In genomic region chr17:50114849-50115357, GRCh38 we compare ENCODE assay signal across 6 cellular contexts. TPM values are rescaled to one million over a fixed set of nuclear protein-coding genes. Genes with fewer than 3 reads are reported as not detected.
DNase-seq lines count a peak whose midpoint lies in the region; ATAC-seq and TF ChIP-seq lines count a peak whose summit lies in the region.

No MANE protein-coding gene starts in this region.

- H3K27ac Mint-ChIP-seq in CD14-positive monocyte = no peak overlapping the region

- DNase-seq in CD14-positive monocyte (ENCODE audit: low spot score) = no peak
- DNase-seq in HT1080 (ENCODE audit: low read depth) = peak; percentile 47
- peak; percentile 58 for DNase-seq in hepatic stellate cell (ENCODE audit: low spot score)
- no peak for DNase-seq in lower leg skin (ENCODE audit: low spot score in 2 of 2)

- H3K9me3 ChIP-seq in SU-DHL-6 (ENCODE audit: insufficient read depth, low read length) = no peaks in the 10 kb centered on the region

- H3F3A ChIP-seq in SU-DHL-6 (ENCODE audit: insufficient read depth) = no peaks in the 10 kb centered on the region

- TF ChIP-seq CTCF in CD14-positive monocyte (IDR thresholded peaks at IDR 0.05) = peak; percentile 79
- TF ChIP-seq CTCF in SU-DHL-6 (IDR thresholded peaks at IDR 0.05; ENCODE audit: insufficient read depth, low read length, poor library complexity, severe bottlenecking) = peak; percentile 69
- TF ChIP-seq CTCF in lower leg skin (IDR thresholded peaks at IDR 0.05) = no peak

- no peak overlapping the region for H3K4me3 ChIP-seq in SU-DHL-6 (ENCODE audit: insufficient read depth, low read length, poor library complexity, severe bottlenecking)
- no peak overlapping the region for H3K4me3 ChIP-seq in lower leg skin (ENCODE audit: low read depth, poor library complexity, severe bottlenecking)

- no peak for TF ChIP-seq POLR2A in lower leg skin (IDR thresholded peaks at IDR 0.05)

- H3K27me3 Mint-ChIP-seq in CD14-positive monocyte (ENCODE audit: low read depth in 3 of 3) = peaks cover 51 to 63% (median 57%) of the 10 kb centered on the region in 3 donors

- H4K20me1 ChIP-seq in SU-DHL-6 (ENCODE audit: low read depth, low read length) = no peaks in the 10 kb centered on the region

- H3K4me3 Mint-ChIP-seq in CD14-positive monocyte = peak overlapping the region in 1 of 2 donors; percentile 87

- H3K27me3 ChIP-seq in SU-DHL-6 (ENCODE audit: low read length) = no peaks in the 10 kb centered on the region

- intact Hi-C loops in CD14-positive monocyte (cut with micrococcal nuclease) (no loop called here), lower leg skin (cut with DNase I; ENCODE audit: low total_unique reads) (no loop called here)

- no peak overlapping the region for H3K4me2 ChIP-seq in SU-DHL-6 (ENCODE audit: low read depth, low read length, poor library complexity, severe bottlenecking)

- peaks cover 8% of the 10 kb centered on the region for H3K4me1 Mint-ChIP-seq in CD14-positive monocyte

- no peak overlapping the region for H3K9ac ChIP-seq in SU-DHL-6 (ENCODE audit: low read length)

- H3K9me3 Mint-ChIP-seq in CD14-positive monocyte = peaks cover 0 to 12% (median 5%) of the 10 kb centered on the region in 7 donors

- no peaks in the 10 kb centered on the region for H3K9me2 ChIP-seq in SU-DHL-6 (replicated peaks; ENCODE audit: insufficient read depth, low read length)

- no peak for ATAC-seq in HG03196 (IDR thresholded peaks at IDR 0.05; ENCODE audit: unreplicated experiment)

- no peaks in the 10 kb centered on the region for H3K79me2 ChIP-seq in SU-DHL-6 (ENCODE audit: insufficient read depth, low read length)

- peaks cover 6 to 15% of the 10 kb centered on the region in 2 donors for H3K36me3 Mint-ChIP-seq in CD14-positive monocyte

- 11 to 23% methylated on average over 6 of the region's 6 CpGs for WGBS in lower leg skin, 2 donors

- H3K27ac ChIP-seq in SU-DHL-6 (ENCODE audit: low read depth, low read length) = no peak overlapping the region

- no peaks in the 10 kb centered on the region for H3K36me3 ChIP-seq in SU-DHL-6 (ENCODE audit: low read length)

- H2AFZ ChIP-seq in SU-DHL-6 (ENCODE audit: low read depth, low read length, severe bottlenecking) = no peak overlapping the region

RNA-seq across cellular contexts. Expression of gene SAMD14, which starts 15.1 kb away (rescaled TPM):
- polyA plus RNA-seq in CD14-positive monocyte = not detected
- 0.50 TPM in 1 of 2 replicates, not detected in the other for total RNA-seq in HT1080 (2014; rRNA removed; shearing (Covaris generic))
- polyA plus RNA-seq in HT1080 (2015; cell fraction: cytosol; rRNA removed) = 0.09 and 0.50 TPM in 2 replicates
- polyA plus RNA-seq in HT1080 (2015; cell fraction: nucleus; rRNA removed) = 0.39 TPM in 1 of 2 replicates, not detected in the other
- total RNA-seq in lower leg skin = under 1 TPM in 1 of 4 donors, not detected in 3; 0.39 TPM

RNA-seq across cellular contexts. Expression of gene PDK2, which starts 19.8 kb away (rescaled TPM):
- polyA plus RNA-seq in CD14-positive monocyte = 10 to 100 TPM; 15.9 to 23.4 TPM
- total RNA-seq in HT1080 (2014; rRNA removed; shearing (Covaris generic)) = 3.3 and 3.9 TPM in 2 replicates
- polyA plus RNA-seq in HT1080 (2015; cell fraction: cytosol; rRNA removed) = 5.8 and 6.9 TPM in 2 replicates
- polyA plus RNA-seq in HT1080 (2015; cell fraction: nucleus; rRNA removed) = 5.8 and 6.4 TPM in 2 replicates
- 10 to 100 TPM; 35.6 to 86.6 (median 57.0) TPM for total RNA-seq in lower leg skin

RNA-seq across cellular contexts. Expression of gene PPP1R9B, which starts 35.6 kb away (rescaled TPM):
- polyA plus RNA-seq in CD14-positive monocyte = 1 to 10 TPM in 1 of 2 donors, under 1 TPM in 1; 0.61 to 1.3 TPM
- total RNA-seq in HT1080 (2014; rRNA removed; shearing (Covaris generic)) = 38.7 and 46.4 TPM in 2 replicates
- polyA plus RNA-seq in HT1080 (2015; cell fraction: cytosol; rRNA removed) = 25.9 and 28.0 TPM in 2 replicates
- polyA plus RNA-seq in HT1080 (2015; cell fraction: nucleus; rRNA removed) = 71.5 and 71.7 TPM in 2 replicates
- total RNA-seq in lower leg skin = 10 to 100 TPM; 20.7 to 31.9 (median 29.5) TPM

RNA-seq across cellular contexts. Expression of gene SGCA, which starts 50.9 kb away (rescaled TPM):
- under 1 TPM; 0.53 to 0.89 TPM for polyA plus RNA-seq in CD14-positive monocyte
- total RNA-seq in HT1080 (2014; rRNA removed; shearing (Covaris generic)) = not detected in 2 replicates
- polyA plus RNA-seq in HT1080 (2015; cell fraction: cytosol; rRNA removed) = 0.25 TPM in 1 of 2 replicates, not detected in the other
- polyA plus RNA-seq in HT1080 (2015; cell fraction: nucleus; rRNA removed) = not detected in 2 replicates
- total RNA-seq in lower leg skin = 1 to 10 TPM; 1.0 to 9.9 (median 5.6) TPM

RNA-seq across cellular contexts. Expression of gene ITGA3, which starts 59.0 kb away (rescaled TPM):
- polyA plus RNA-seq in CD14-positive monocyte = under 1 TPM in 1 of 2 donors, not detected in 1; 0.31 TPM
- total RNA-seq in HT1080 (2014; rRNA removed; shearing (Covaris generic)) = 680 and 729 TPM in 2 replicates
- 478 and 533 TPM in 2 replicates for polyA plus RNA-seq in HT1080 (2015; cell fraction: cytosol; rRNA removed)
- 1,609 and 1,788 TPM in 2 replicates for polyA plus RNA-seq in HT1080 (2015; cell fraction: nucleus; rRNA removed)
- total RNA-seq in lower leg skin = 100 to 1,000 TPM in 3 of 4 donors, 10 to 100 TPM in 1; 99.7 to 148 (median 121) TPM

Comparison
In these comparisons a context has a peak if more than half of its experiments do, and no peak if none do; other contexts are left out.
1. DNase-seq: peak in HT1080 (single experiment) and hepatic stellate cell (single experiment); none in CD14-positive monocyte (single experiment) and lower leg skin (0 of 2).
2. CTCF ChIP-seq: peak in CD14-positive monocyte (single experiment) and SU-DHL-6 (single experiment); none in lower leg skin (0 of 3).